In the genomic region with DNA sequence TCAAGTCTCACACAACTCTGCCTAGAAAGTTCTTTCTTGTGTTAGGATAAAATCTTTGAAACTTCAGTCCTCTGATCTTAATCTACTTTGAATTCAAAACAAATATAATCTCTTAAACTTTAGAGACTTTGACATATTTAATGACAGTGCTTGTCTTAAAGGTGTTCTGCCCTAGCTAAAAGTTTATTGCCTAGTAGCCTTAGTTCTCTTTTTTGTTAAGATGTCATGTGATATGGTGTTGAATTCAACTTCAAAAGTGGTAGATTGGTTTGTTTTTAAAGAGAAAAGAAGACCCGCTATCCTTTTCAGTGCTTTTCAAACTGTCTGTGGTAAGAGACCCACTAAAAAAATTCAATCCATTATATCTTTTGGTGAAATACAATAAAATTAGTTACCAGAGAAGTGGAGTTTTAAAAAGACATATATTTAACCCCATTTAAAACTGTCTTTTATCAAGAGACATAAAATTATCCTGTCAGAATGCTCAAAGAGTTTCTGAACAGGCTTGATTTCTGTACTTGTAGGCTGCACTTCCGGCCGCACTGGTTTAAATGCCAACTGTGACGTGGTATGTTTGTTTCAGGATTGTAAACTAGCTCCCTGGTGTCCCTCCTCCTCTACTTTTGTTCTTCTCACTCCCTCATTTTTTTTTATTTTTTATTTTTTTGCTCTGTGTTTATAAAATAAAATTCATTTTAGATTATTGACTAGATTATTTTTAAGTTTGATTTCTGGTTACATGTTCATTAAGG, we compare ENCODE assay signal across 9 cellular contexts.
A peak's percentile ranks its signal among the peaks of the same experiment; 100 is the strongest.
DNase-seq lines count a peak whose midpoint lies in the region; ATAC-seq, FAIRE-seq and TF ChIP-seq lines count a peak whose summit lies in the region.
"Had no signal": no experiment of that assay in that cellular context is flagged by ENCODE, and none has a peak within 500 bp of the region (broad histone marks: within the 10 kb centered on the region; RNA-seq: fewer than 3 reads in every experiment).

No MANE protein-coding gene starts in this region.

- no peak for TF ChIP-seq POLR2A in body of pancreas (IDR thresholded peaks at IDR 0.05)

- 25% methylated on average over 4 of the region's 4 CpGs for WGBS in body of pancreas, 2 donors

- H3K4me3 ChIP-seq in LNCaP clone FGC (ENCODE audit: low read depth, low read length) (peak overlapping the region; percentile 28; the same call in 1 of the 2 replicates), body of pancreas (no peak overlapping the region), keratinocyte (ENCODE audit: control insufficient read depth in 2 of 3, extremely low read depth in 1 of 3, insufficient read depth in 2 of 3, low read depth in 1 of 3, low read length in 3 of 3) (no peak overlapping the region)

- no peak overlapping the region for H2AFZ ChIP-seq in keratinocyte (ENCODE audit: control insufficient read depth, low read length)

- H3K79me2 ChIP-seq in keratinocyte (ENCODE audit: control insufficient read depth, insufficient read depth, low read length), result peaks cover 94% of the 10 kb centered on the region

- H3K9me3 ChIP-seq in body of pancreas (no peaks in the 10 kb centered on the region), keratinocyte (ENCODE audit: control insufficient read depth, low read depth, low read length) (no peaks in the 10 kb centered on the region)

- H3K36me3 ChIP-seq in body of pancreas (replicated peaks in 1 of 2; ENCODE audit: insufficient read depth in 1 of 2, low read depth in 2 of 2) (no peaks in the 10 kb centered on the region), keratinocyte (ENCODE audit: control insufficient read depth in 2 of 2, extremely low read depth in 1 of 2, insufficient read depth in 2 of 2, low read length in 2 of 2) (no peaks in the 10 kb centered on the region)

- peaks cover 18% of the 10 kb centered on the region for H3K4me1 ChIP-seq in body of pancreas
- peaks cover 13% of the 10 kb centered on the region for H3K4me1 ChIP-seq in keratinocyte (ENCODE audit: control insufficient read depth, extremely low read depth, insufficient read depth, low read length)

- dilution Hi-C loops in keratinocyte (cut with MboI; ENCODE audit: extremely low pct_ligation_motif_present, low sequenced_read_pairs), result no loop called here

- ATAC-seq in body of pancreas, result peak; percentile 82

- no peaks in the 10 kb centered on the region for H3K9me1 ChIP-seq in keratinocyte (ENCODE audit: control insufficient read depth, extremely low read depth, insufficient read depth, low read length)

- no peak for FAIRE-seq in keratinocyte (lab: Jason Lieb, UNC)

- no peaks in the 10 kb centered on the region for H4K20me1 ChIP-seq in keratinocyte (ENCODE audit: control insufficient read depth, extremely low read depth, insufficient read depth, low read length)

- H3K27ac ChIP-seq in body of pancreas, result peak overlapping the region in 2 of 4 donors; percentile 51 to 62
- H3K27ac ChIP-seq in keratinocyte (ENCODE audit: control insufficient read depth, insufficient read depth, low read length), result no peak overlapping the region

- intact Hi-C loops in body of pancreas (cut with DNase I), result no loop called here

- TF ChIP-seq CTCF in LNCaP clone FGC (IDR thresholded peaks at IDR 0.05; ENCODE audit: control insufficient read depth, extremely low read depth, insufficient read depth) (no peak), body of pancreas (IDR thresholded peaks at IDR 0.05) (no peak), keratinocyte (optimal IDR thresholded peaks at IDR 0.05 in 1 of 3, IDR thresholded peaks at IDR 0.05 in 1 of 3, conservative IDR thresholded peaks at IDR 0.05 in 1 of 3; ENCODE audit: extremely low read depth in 1 of 3, insufficient read depth in 2 of 3, low read length in 3 of 3) (no peak)

- H3K27me3 ChIP-seq in body of pancreas (no peaks in the 10 kb centered on the region), keratinocyte (ENCODE audit: control insufficient read depth, extremely low read depth, insufficient read depth, low read length) (no peaks in the 10 kb centered on the region)

- peak overlapping the region; percentile 9 for H3K4me2 ChIP-seq in keratinocyte (ENCODE audit: control insufficient read depth, extremely low read depth, insufficient read depth, low read depth, low read length)

- no peak overlapping the region for H3K9ac ChIP-seq in keratinocyte (ENCODE audit: control insufficient read depth, extremely low read depth, insufficient read depth, low read length)

- peak; percentile 94 for DNase-seq in LNCaP clone FGC (ENCODE audit: low read depth)
- peak; percentile 78 to 87 (median 84) for DNase-seq in body of pancreas
- no peak for DNase-seq in keratinocyte (ENCODE audit: low read depth, low spot score)
- peak; percentile 44 for DNase-seq in stromal cell of bone marrow (ENCODE audit: low read depth)
- DNase-seq in NCI-H774 (lab: John Stamatoyannopoulos, UW), result no peak
- no peak for DNase-seq in SKM-1 treated with dmso at 0.1 percent for 144 hours (lab: John Stamatoyannopoulos, UW; ENCODE audit: unreplicated experiment)
- DNase-seq in EL, result no peak
- DNase-seq: activated naive CD8-positive, alpha-beta T cell treated with anti-CD3 and anti-CD28 coated beads, Interleukin-2, amount 10 ng/mL, durations not matched to agents 7 days and 5 days; NCI-H226 had no signal

Comparison
In these comparisons a context has a peak if more than half of its experiments do, and no peak if none do; other contexts are left out.
1. DNase-seq: peak in LNCaP clone FGC (single experiment), body of pancreas (4 of 4) and stromal cell of bone marrow (single experiment); none in keratinocyte (single experiment), NCI-H774 (single experiment), SKM-1 treated with dmso at 0.1 percent for 144 hours (single experiment) and EL (single experiment).